1 cellular context compared by ENCODE assay signal in genomic region chr10:75733135-75733890, GRCh38.
A peak's percentile ranks its signal among the peaks of the same experiment; 100 is the strongest.
TF ChIP-seq lines count a peak whose summit lies in the region.

No MANE protein-coding gene starts in this region.

TF ChIP-seq in HepG2, 621 proteins besides CTCF, POLR2A, EP300 and RAD21 (continued from another document and continues in another):
- TF ChIP-seq ZNF770 (CRISPR knock-in tag; IDR thresholded peaks at IDR 0.05) = peak; percentile 66; the same call in 1 of the 2 replicates
- TF ChIP-seq GATAD1 (CRISPR knock-in tag; IDR thresholded peaks at IDR 0.05) = peak; percentile 62; the same call in 1 of the 2 replicates
- TF ChIP-seq, protein P1, sequence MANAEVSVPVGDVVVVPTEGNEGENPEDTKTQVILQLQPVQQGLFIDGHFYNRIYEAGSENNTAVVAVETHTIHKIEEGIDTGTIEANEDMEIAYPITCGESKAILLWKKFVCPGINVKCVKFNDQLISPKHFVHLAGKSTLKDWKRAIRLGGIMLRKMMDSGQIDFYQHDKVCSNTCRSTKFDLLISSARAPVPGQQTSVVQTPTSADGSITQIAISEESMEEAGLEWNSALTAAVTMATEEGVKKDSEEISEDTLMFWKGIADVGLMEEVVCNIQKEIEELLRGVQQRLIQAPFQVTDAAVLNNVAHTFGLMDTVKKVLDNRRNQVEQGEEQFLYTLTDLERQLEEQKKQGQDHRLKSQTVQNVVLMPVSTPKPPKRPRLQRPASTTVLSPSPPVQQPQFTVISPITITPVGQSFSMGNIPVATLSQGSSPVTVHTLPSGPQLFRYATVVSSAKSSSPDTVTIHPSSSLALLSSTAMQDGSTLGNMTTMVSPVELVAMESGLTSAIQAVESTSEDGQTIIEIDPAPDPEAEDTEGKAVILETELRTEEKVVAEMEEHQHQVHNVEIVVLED (CRISPR knock-in tag; IDR thresholded peaks at IDR 0.05; ENCODE audit: borderline replicate concordance) = peak; percentile 49; the same call in 1 of the 2 replicates
- peak; percentile 63; the same call in 1 of the 2 replicates for TF ChIP-seq SALL2 (CRISPR knock-in tag; IDR thresholded peaks at IDR 0.05)
- no peak for TF ChIP-seq RBM39 (IDR thresholded peaks at IDR 0.05; ENCODE audit: low read depth, low read length, poor library complexity, severe bottlenecking)
- TF ChIP-seq ATF7-NPFF (CRISPR knock-in tag; IDR thresholded peaks at IDR 0.05; ENCODE audit: low read depth) = no peak
- TF ChIP-seq ZNF264 (CRISPR knock-in tag; IDR thresholded peaks at IDR 0.05) = peak; percentile 93
- no peak for TF ChIP-seq AKNA (CRISPR knock-in tag; IDR thresholded peaks at IDR 0.05; ENCODE audit: borderline replicate concordance)
- TF ChIP-seq PATZ1 (CRISPR knock-in tag; IDR thresholded peaks at IDR 0.05) = peak; percentile 75; the same call in 1 of the 2 replicates
- TF ChIP-seq ZFX (CRISPR knock-in tag; IDR thresholded peaks at IDR 0.05; ENCODE audit: low read depth) = peak; percentile 48
- TF ChIP-seq MIXL1 (CRISPR knock-in tag; IDR thresholded peaks at IDR 0.05) = peak; percentile 96
- peak; percentile 71; the same call in 1 of the 2 replicates for TF ChIP-seq RXRA (CRISPR knock-in tag; IDR thresholded peaks at IDR 0.05)
- TF ChIP-seq HNF4G (IDR thresholded peaks at IDR 0.05; ENCODE audit: borderline replicate concordance, low read depth, low read length) = peak; percentile 90
- TF ChIP-seq HNF4G (CRISPR knock-in tag; IDR thresholded peaks at IDR 0.05; ENCODE audit: borderline replicate concordance, low read depth) = peak; percentile 76; the same call in 1 of the 2 replicates
- TF ChIP-seq ZNF292 (CRISPR knock-in tag; IDR thresholded peaks at IDR 0.05; ENCODE audit: borderline replicate concordance, low read depth) = peak; percentile 93
- TF ChIP-seq, protein P2, sequence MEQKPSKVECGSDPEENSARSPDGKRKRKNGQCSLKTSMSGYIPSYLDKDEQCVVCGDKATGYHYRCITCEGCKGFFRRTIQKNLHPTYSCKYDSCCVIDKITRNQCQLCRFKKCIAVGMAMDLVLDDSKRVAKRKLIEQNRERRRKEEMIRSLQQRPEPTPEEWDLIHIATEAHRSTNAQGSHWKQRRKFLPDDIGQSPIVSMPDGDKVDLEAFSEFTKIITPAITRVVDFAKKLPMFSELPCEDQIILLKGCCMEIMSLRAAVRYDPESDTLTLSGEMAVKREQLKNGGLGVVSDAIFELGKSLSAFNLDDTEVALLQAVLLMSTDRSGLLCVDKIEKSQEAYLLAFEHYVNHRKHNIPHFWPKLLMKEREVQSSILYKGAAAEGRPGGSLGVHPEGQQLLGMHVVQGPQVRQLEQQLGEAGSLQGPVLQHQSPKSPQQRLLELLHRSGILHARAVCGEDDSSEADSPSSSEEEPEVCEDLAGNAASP (CRISPR knock-in tag; IDR thresholded peaks at IDR 0.05; ENCODE audit: borderline replicate concordance) = peak; percentile 95; the same call in 1 of the 2 replicates
- no peak for TF ChIP-seq MED8 (CRISPR knock-in tag; IDR thresholded peaks at IDR 0.05; ENCODE audit: insufficient replicate concordance)
- TF ChIP-seq ZBTB39 (CRISPR knock-in tag; IDR thresholded peaks at IDR 0.05) = peak; percentile 60; the same call in 1 of the 2 replicates
- TF ChIP-seq PLRG1 (conservative IDR thresholded peaks at IDR 0.05) = no peak
- TF ChIP-seq ZNF564 (CRISPR knock-in tag; IDR thresholded peaks at IDR 0.05) = 0 out of 2 replicates have a peak, but pooled peaks have one; percentile 47
- peak; percentile 88 for TF ChIP-seq SMAD3 (CRISPR knock-in tag; IDR thresholded peaks at IDR 0.05)
- TF ChIP-seq REST (IDR thresholded peaks at IDR 0.05; ENCODE audit: borderline replicate concordance in 1 of 2, low read depth in 1 of 2, low read length in 2 of 2) = 0 out of 4 replicates have a peak, but pooled peaks of 1 of the 2 experiments have one; percentile 30
- TF ChIP-seq TBL1XR1 (IDR thresholded peaks at IDR 0.05; ENCODE audit: borderline replicate concordance, low read length, partially characterized antibody) = peak; percentile 84
- TF ChIP-seq, protein P3, sequence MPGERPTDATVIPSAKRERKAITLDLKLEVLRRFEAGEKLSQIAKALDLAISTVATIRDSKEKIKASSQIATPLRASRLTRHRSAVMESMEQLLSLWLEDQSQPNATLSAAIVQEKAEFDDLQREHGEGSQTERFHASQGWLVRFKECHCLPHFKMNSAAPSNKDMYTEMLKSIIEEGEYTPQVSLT (CRISPR knock-in tag; IDR thresholded peaks at IDR 0.05; ENCODE audit: borderline replicate concordance, low read depth) = peak; percentile 30; the same call in 1 of the 2 replicates
- no peak for TF ChIP-seq SIN3B (IDR thresholded peaks at IDR 0.05; ENCODE audit: low read length)
- peak; percentile 77 for TF ChIP-seq HDAC1 (CRISPR knock-in tag; IDR thresholded peaks at IDR 0.05)
- TF ChIP-seq NR2C2 (CRISPR knock-in tag; IDR thresholded peaks at IDR 0.05; ENCODE audit: borderline replicate concordance) = peak; percentile 81; the same call in 1 of the 2 replicates
- TF ChIP-seq ZNF12 (CRISPR knock-in tag; IDR thresholded peaks at IDR 0.05) = peak; percentile 84
- TF ChIP-seq ZNF33A (CRISPR knock-in tag; IDR thresholded peaks at IDR 0.05; ENCODE audit: borderline replicate concordance) = no peak
- TF ChIP-seq ZNF629 (CRISPR knock-in tag; conservative IDR thresholded peaks at IDR 0.05) = 0 out of 2 replicates have a peak, but pooled peaks have one; percentile 36
- no peak; the same call in 1 of the 2 replicates for TF ChIP-seq YEATS2 (CRISPR knock-in tag; IDR thresholded peaks at IDR 0.05; ENCODE audit: borderline replicate concordance)
- peak; percentile 91 for TF ChIP-seq TBX3 (IDR thresholded peaks at IDR 0.05; ENCODE audit: borderline replicate concordance)
- TF ChIP-seq ZNF720 (CRISPR knock-in tag; IDR thresholded peaks at IDR 0.05) = no peak
- peak; percentile 77; the same call in 1 of the 2 replicates for TF ChIP-seq ZNF205 (CRISPR knock-in tag; IDR thresholded peaks at IDR 0.05)
- no peak for TF ChIP-seq ZNF460 (CRISPR knock-in tag; IDR thresholded peaks at IDR 0.05; ENCODE audit: borderline replicate concordance)
- no peak for TF ChIP-seq RNF2 (conservative IDR thresholded peaks at IDR 0.05; ENCODE audit: low read depth)
- TF ChIP-seq KAT2B (IDR thresholded peaks at IDR 0.05; ENCODE audit: borderline replicate concordance, low read depth, low read length) = no peak
- peak; percentile 87 for TF ChIP-seq NKX3-1 (CRISPR knock-in tag; IDR thresholded peaks at IDR 0.05)
- peak; percentile 97 for TF ChIP-seq RARA (CRISPR knock-in tag; IDR thresholded peaks at IDR 0.05)
- peak; percentile 93 for TF ChIP-seq CBFB (CRISPR knock-in tag; IDR thresholded peaks at IDR 0.05)
- no peak for TF ChIP-seq ZNF160 (CRISPR knock-in tag; IDR thresholded peaks at IDR 0.05)
- TF ChIP-seq IKZF5 (CRISPR knock-in tag; IDR thresholded peaks at IDR 0.05) = peak; percentile 52; the same call in 1 of the 2 replicates
